8 cellular contexts compared by ENCODE assay signal in the genomic region with DNA sequence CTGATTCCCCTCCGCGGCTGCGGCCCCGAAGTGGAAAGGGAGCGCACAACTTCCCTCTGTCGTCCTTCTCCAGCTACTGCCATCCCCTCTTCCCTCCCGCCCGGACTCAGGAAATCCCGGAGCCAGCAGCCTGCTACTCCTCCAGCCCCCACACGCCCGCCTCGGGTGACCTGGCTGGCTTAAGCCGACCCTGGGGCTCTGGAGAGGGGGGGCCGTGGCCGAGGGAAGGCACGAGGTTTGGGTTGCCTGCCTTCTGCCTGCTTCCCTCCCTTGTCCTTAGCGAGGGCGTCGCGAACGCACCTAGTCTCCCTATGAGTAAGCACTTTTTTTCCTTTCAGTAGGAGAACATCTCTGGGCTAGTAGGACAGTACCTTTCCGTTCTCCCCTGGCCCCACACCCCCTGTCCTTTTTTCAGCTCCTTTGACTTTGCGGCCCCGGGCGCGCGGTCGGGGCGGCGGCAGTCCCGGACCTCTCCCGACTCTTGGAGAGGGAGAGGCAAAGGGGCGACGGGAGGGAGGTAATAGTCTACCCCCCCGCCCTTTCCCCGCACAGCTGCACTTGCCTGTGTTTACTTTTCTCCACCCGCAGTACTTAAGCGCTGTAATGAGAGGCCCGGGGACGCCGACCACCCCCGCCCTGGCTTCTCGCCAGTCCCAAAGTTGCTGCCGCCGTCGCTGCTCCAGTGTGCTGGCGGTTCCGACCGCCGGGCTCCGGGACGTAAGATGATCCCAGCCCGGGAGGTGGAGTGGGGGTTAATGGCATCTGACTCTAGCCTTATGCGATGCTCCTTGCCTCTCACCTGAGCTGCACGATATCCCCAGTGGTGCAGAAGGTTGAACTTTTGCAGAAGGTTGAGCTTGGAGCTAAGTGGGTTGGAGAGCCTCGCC. TPM values are rescaled to one million over a fixed set of nuclear protein-coding genes. Genes with fewer than 3 reads are reported as not detected.
DNase-seq lines count a peak whose midpoint lies in the region; ATAC-seq lines count a peak whose summit lies in the region.

No MANE protein-coding gene starts in this region.

- H3K36me3 ChIP-seq in mucosa of rectum (ENCODE audit: control insufficient read depth in 2 of 2, insufficient read depth in 2 of 2, low read length in 2 of 2) (no peaks in the 10 kb centered on the region), aorta (ENCODE audit: control insufficient read depth in 1 of 2, insufficient read depth in 2 of 2, low read length in 1 of 2) (no peaks in the 10 kb centered on the region)

- in situ Hi-C loops in SK-MEL-5 (cut with HindIII; ENCODE audit: low pct_unique_long_range_greater_than_20kb, low sequenced_read_pairs), result no loop called here

- H3K9ac ChIP-seq in mucosa of rectum (ENCODE audit: low read depth in 1 of 2, low read length in 2 of 2), result peak overlapping the region; percentile 38 to 64

- H3K27ac ChIP-seq in mucosa of rectum (ENCODE audit: low read depth in 2 of 2, low read length in 2 of 2) (peak overlapping the region; percentile 59 to 71), aorta (ENCODE audit: low read depth in 1 of 2, low read length in 2 of 2) (peak overlapping the region; percentile 64 to 86)

- H3K9me3 ChIP-seq in mucosa of rectum (ENCODE audit: control insufficient read depth in 2 of 2, low read length in 2 of 2) (no peaks in the 10 kb centered on the region), aorta (ENCODE audit: control insufficient read depth, low read length) (no peaks in the 10 kb centered on the region)

- peak; percentile 1 for DNase-seq in stimulated activated CD4-positive, alpha-beta T cell treated with anti-CD3 and anti-CD28 coated beads, Interleukin-1b, Interleukin-23, amount 100 ng/mL, for 48 hours
- DNase-seq in stimulated activated CD4-positive, alpha-beta T cell treated with anti-CD3 and anti-CD28 coated beads, Interleukin-4, amount 100 ng/mL, for 24 hours, result no peak
- peak; percentile 38 for DNase-seq in HT1080 (ENCODE audit: low read depth)
- DNase-seq in SK-MEL-5 (ENCODE audit: low read depth, low spot score), result peak; percentile 43
- DNase-seq in aorta, result peak; percentile 57 to 78
- no peak for DNase-seq in SIG-M5 treated with dmso at 0.1 percent for 504 hours (lab: John Stamatoyannopoulos, UW; ENCODE audit: unreplicated experiment)

- intact Hi-C loops in aorta (cut with DNase I), result loop anchor here (2.0 to 5.0 kb wide), 3 partner anchors 101 to 230 kb away; no protein-coding TSS in a partner anchor

- 0 to 3% methylated on average over 52 to 56 of the region's 56 CpGs for WGBS in aorta, 2 donors

- peak; percentile 63 for ATAC-seq in esophagus mucosa
- peak; percentile 75 for ATAC-seq in aorta (ENCODE audit: low FRiP score)

- H3K27me3 ChIP-seq in mucosa of rectum (ENCODE audit: control insufficient read depth in 2 of 2, insufficient read depth in 2 of 2, low read length in 2 of 2) (peaks cover 6 to 15% of the 10 kb centered on the region in 2 donors), aorta (ENCODE audit: control insufficient read depth in 1 of 2, insufficient read depth in 2 of 2, low read length in 1 of 2) (no peaks in the 10 kb centered on the region)

- peaks cover 3 to 5% of the 10 kb centered on the region in 2 donors for H3K4me1 ChIP-seq in mucosa of rectum (ENCODE audit: control insufficient read depth in 2 of 2, insufficient read depth in 2 of 2, low read length in 2 of 2)
- no peaks in the 10 kb centered on the region for H3K4me1 ChIP-seq in aorta (ENCODE audit: control insufficient read depth in 1 of 2, insufficient read depth in 2 of 2, low read length in 2 of 2)

- peak overlapping the region; percentile 67 for H3K4me3 ChIP-seq in mucosa of rectum (ENCODE audit: low read length in 2 of 2)
- peak overlapping the region; percentile 48 to 49 for H3K4me3 ChIP-seq in aorta (ENCODE audit: low read length in 2 of 2)

RNA-seq across cellular contexts. Expression of a gene that starts 0.9 kb away (rescaled TPM):
- total RNA-seq in HT1080 (2014; rRNA removed; shearing (Covaris generic)), result 110 and 121 TPM in 2 replicates
- 161 and 188 TPM in 2 replicates for polyA plus RNA-seq in HT1080 (2015; cell fraction: cytosol; rRNA removed)
- polyA plus RNA-seq in HT1080 (2015; cell fraction: nucleus; rRNA removed), result 265 and 308 TPM in 2 replicates
- total RNA-seq in SK-MEL-5 (2014; rRNA removed; shearing (Covaris generic)), result 183 and 188 TPM in 2 replicates
- polyA plus RNA-seq in SK-MEL-5 (2015; cell fraction: cytosol; rRNA removed), result 105 and 139 TPM in 2 replicates
- polyA plus RNA-seq in SK-MEL-5 (2015; cell fraction: nucleus; rRNA removed), result 48.1 and 53.8 TPM in 2 replicates
- total RNA-seq in esophagus mucosa, result 145 TPM
- 100 to 1,000 TPM; 481 to 708 TPM for total RNA-seq in aorta
- 100 to 1,000 TPM; 241 to 380 TPM for polyA plus RNA-seq in aorta

Comparison
In these comparisons a context has a peak if more than half of its experiments do, and no peak if none do; other contexts are left out.
1. DNase-seq: peak in stimulated activated CD4-positive, alpha-beta T cell treated with anti-CD3 and anti-CD28 coated beads, Interleukin-1b, Interleukin-23, amount 100 ng/mL, for 48 hours (single experiment), HT1080 (single experiment), SK-MEL-5 (single experiment) and aorta (2 of 2); none in stimulated activated CD4-positive, alpha-beta T cell treated with anti-CD3 and anti-CD28 coated beads, Interleukin-4, amount 100 ng/mL, for 24 hours (single experiment) and SIG-M5 treated with dmso at 0.1 percent for 504 hours (single experiment).